18 cellular contexts compared by ENCODE assay signal in genomic region chr1:194069168-194069830, GRCh38.
DNase-seq lines count a peak whose midpoint lies in the region; ATAC-seq, FAIRE-seq and TF ChIP-seq lines count a peak whose summit lies in the region.
"Had no signal": no experiment of that assay in that cellular context is flagged by ENCODE, and none has a peak within 500 bp of the region (broad histone marks: within the 10 kb centered on the region; RNA-seq: fewer than 3 reads in every experiment).

No MANE protein-coding gene starts in this region.

- H3K9me3 ChIP-seq in astrocyte (ENCODE audit: insufficient read depth, low read depth, low read length) (no peaks in the 10 kb centered on the region), heart right ventricle (no peaks in the 10 kb centered on the region), smooth muscle cell (replicated peaks; ENCODE audit: low read depth) (no peaks in the 10 kb centered on the region)
- H3K9me3 ChIP-seq: gastroesophageal sphincter had no signal

- FAIRE-seq in astrocyte (lab: Jason Lieb, UNC): no peak
- FAIRE-seq: H54 had no signal

- H3F3A ChIP-seq in smooth muscle cell (ENCODE audit: low read depth): no peaks in the 10 kb centered on the region

- TF ChIP-seq CTCF in astrocyte (IDR thresholded peaks at IDR 0.05; ENCODE audit: insufficient read depth, low read depth, low read length): no peak
- TF ChIP-seq CTCF in heart right ventricle (IDR thresholded peaks at IDR 0.05): no peak
- TF ChIP-seq CTCF in smooth muscle cell (IDR thresholded peaks at IDR 0.05; ENCODE audit: borderline replicate concordance, insufficient read depth, poor library complexity, severe bottlenecking): no peak
- no peak for TF ChIP-seq CTCF in GM10266 (IDR thresholded peaks at IDR 0.05; ENCODE audit: control insufficient read depth, insufficient read depth, low read depth, missing control alignments)

- 28 to 41% methylated on average over 7 of the region's 7 CpGs for WGBS in heart right ventricle, 2 donors
- 62% methylated on average over 7 of the region's 7 CpGs for WGBS in smooth muscle cell (ENCODE audit: low lambda C conversion rate)

- peak; percentile 78 for DNase-seq in MV-4-11 (lab: John Stamatoyannopoulos, UW)
- peak; percentile 25 for DNase-seq in astrocyte (ENCODE audit: low read depth)
- DNase-seq in heart right ventricle: peak; percentile 78 to 85
- DNase-seq in smooth muscle cell (lab: John Stamatoyannopoulos, UW; ENCODE audit: unreplicated experiment): peak; percentile 9
- no peak for DNase-seq in GM10266 (ENCODE audit: extremely low spot score)
- DNase-seq in NCI-H1436 (lab: John Stamatoyannopoulos, UW): no peak
- DNase-seq: activated CD8-positive, alpha-beta memory T cell treated with anti-CD3 and anti-CD28 coated beads, Interleukin-2, amount 50 U/mL, for 4 hours; activated naive CD4-positive, alpha-beta T cell treated with anti-CD3 and anti-CD28 coated beads for 36 hours; DND-41; endodermal cell; NCI-H146; T-helper 17 cell had no signal

- no peak overlapping the region for H3K4me2 ChIP-seq in astrocyte (ENCODE audit: low read length)
- peak overlapping the region; percentile 8 for H3K4me2 ChIP-seq in smooth muscle cell

- H3K4me3 ChIP-seq in astrocyte (ENCODE audit: insufficient read depth, low read depth, low read length) (no peak overlapping the region), heart right ventricle (no peak overlapping the region), smooth muscle cell (no peak overlapping the region)
- H3K4me3 ChIP-seq: gastroesophageal sphincter had no signal

- ATAC-seq in heart right ventricle: peak; percentile 81 to 99 (median 95)
- ATAC-seq in HG02588 (IDR thresholded peaks at IDR 0.05; ENCODE audit: unreplicated experiment): no peak
- ATAC-seq: gastroesophageal sphincter; stimulated activated effector memory CD8-positive, alpha-beta T cell treated with anti-CD3 and anti-CD28 coated beads, Interleukin-12 subunit alpha, Interleukin-12 subunit beta, amount 100 ng/mL, for 72 hours; T-helper 17 cell had no signal

- H4K20me1 ChIP-seq in astrocyte (ENCODE audit: insufficient read depth, low read length) (no peaks in the 10 kb centered on the region), smooth muscle cell (ENCODE audit: low read depth) (no peaks in the 10 kb centered on the region)

- H3K4me3 Mint-ChIP-seq in astrocyte (ENCODE audit: unreplicated experiment): no peak overlapping the region
- H3K4me3 Mint-ChIP-seq: activated naive CD4-positive, alpha-beta T cell treated with anti-CD3 and anti-CD28 coated beads for 36 hours; endodermal cell; IgD-negative memory B cell; mesothelial cell of epicardium; stimulated activated effector memory CD8-positive, alpha-beta T cell treated with anti-CD3 and anti-CD28 coated beads, Interleukin-12 subunit alpha, Interleukin-12 subunit beta, amount 100 ng/mL, for 72 hours; T-helper 17 cell had no signal

- H3K79me2 ChIP-seq in astrocyte (ENCODE audit: insufficient read depth, low read length) (no peaks in the 10 kb centered on the region), smooth muscle cell (ENCODE audit: low read depth) (no peaks in the 10 kb centered on the region)

- H3K4me1 ChIP-seq in astrocyte (ENCODE audit: insufficient read depth, low read length) (peaks cover 5% of the 10 kb centered on the region), heart right ventricle (peaks cover 0 to 27% (median 11%) of the 10 kb centered on the region in 9 donors), smooth muscle cell (ENCODE audit: low read depth) (no peaks in the 10 kb centered on the region)
- H3K4me1 ChIP-seq: gastroesophageal sphincter had no signal

- H3K27me3 ChIP-seq in astrocyte (ENCODE audit: insufficient read depth, low read length): no peaks in the 10 kb centered on the region
- no peaks in the 10 kb centered on the region for H3K27me3 ChIP-seq in heart right ventricle
- no peaks in the 10 kb centered on the region for H3K27me3 ChIP-seq in smooth muscle cell (ENCODE audit: low read depth)
- H3K27me3 ChIP-seq: gastroesophageal sphincter had no signal

- no peak overlapping the region for H3K27ac ChIP-seq in astrocyte (ENCODE audit: low read depth, low read length)
- H3K27ac ChIP-seq in heart right ventricle: peak overlapping the region; percentile 68 to 86 (median 79)
- H3K27ac ChIP-seq in smooth muscle cell (ENCODE audit: low read depth): peak overlapping the region; percentile 24
- H3K27ac ChIP-seq: gastroesophageal sphincter had no signal

- H3K36me3 Mint-ChIP-seq in astrocyte (ENCODE audit: low read depth, unreplicated experiment): no peaks in the 10 kb centered on the region
- H3K36me3 Mint-ChIP-seq: mesothelial cell of epicardium; stimulated activated effector memory CD8-positive, alpha-beta T cell treated with anti-CD3 and anti-CD28 coated beads, Interleukin-12 subunit alpha, Interleukin-12 subunit beta, amount 100 ng/mL, for 72 hours had no signal

- H3K4me1 Mint-ChIP-seq in astrocyte (ENCODE audit: low read depth, unreplicated experiment): no peaks in the 10 kb centered on the region
- H3K4me1 Mint-ChIP-seq: endodermal cell; IgD-negative memory B cell; stimulated activated effector memory CD8-positive, alpha-beta T cell treated with anti-CD3 and anti-CD28 coated beads, Interleukin-12 subunit alpha, Interleukin-12 subunit beta, amount 100 ng/mL, for 72 hours; T-helper 17 cell had no signal

- no peak overlapping the region for H3K27ac Mint-ChIP-seq in astrocyte (ENCODE audit: unreplicated experiment)
- H3K27ac Mint-ChIP-seq: activated naive CD4-positive, alpha-beta T cell treated with anti-CD3 and anti-CD28 coated beads for 36 hours; endodermal cell; IgD-negative memory B cell; mesothelial cell of epicardium; stimulated activated effector memory CD8-positive, alpha-beta T cell treated with anti-CD3 and anti-CD28 coated beads, Interleukin-12 subunit alpha, Interleukin-12 subunit beta, amount 100 ng/mL, for 72 hours; T-helper 17 cell had no signal

- H3K36me3 ChIP-seq in astrocyte (ENCODE audit: insufficient read depth, low read length) (no peaks in the 10 kb centered on the region), heart right ventricle (no peaks in the 10 kb centered on the region), smooth muscle cell (ENCODE audit: low read depth) (no peaks in the 10 kb centered on the region)
- H3K36me3 ChIP-seq: gastroesophageal sphincter had no signal

- no peak overlapping the region for H3K9ac ChIP-seq in astrocyte (ENCODE audit: low read length)
- no peak overlapping the region for H3K9ac ChIP-seq in smooth muscle cell (ENCODE audit: low read depth)

- H2AFZ ChIP-seq in astrocyte (ENCODE audit: low read depth, low read length): no peak overlapping the region
- H2AFZ ChIP-seq in smooth muscle cell (ENCODE audit: low read depth): no peak overlapping the region

- no peaks in the 10 kb centered on the region for H3K9me3 Mint-ChIP-seq in astrocyte (ENCODE audit: unreplicated experiment)
- H3K9me3 Mint-ChIP-seq: endodermal cell, mesothelial cell of epicardium had no signal

- peaks cover 2% of the 10 kb centered on the region for H3K27me3 Mint-ChIP-seq in astrocyte (ENCODE audit: low read depth, unreplicated experiment)
- H3K27me3 Mint-ChIP-seq: IgD-negative memory B cell, T-helper 17 cell had no signal

- intact Hi-C loops in heart right ventricle (cut with DNase I): loop anchor here in 6 of 10 donors (1.0 to 10.0 kb wide), 10 partner anchors 92 to 884 kb away; partner anchors contain the start of gene B3GALT2 (in 4 of the 6)

Comparison
In these comparisons a context has a peak if more than half of its experiments do, and no peak if none do; other contexts are left out.
1. DNase-seq: peak in MV-4-11 (single experiment), astrocyte (single experiment), heart right ventricle (2 of 2) and smooth muscle cell (single experiment); none in GM10266 (single experiment) and NCI-H1436 (single experiment).